ENCODE assay signal across 19 cellular contexts in the genomic region with DNA sequence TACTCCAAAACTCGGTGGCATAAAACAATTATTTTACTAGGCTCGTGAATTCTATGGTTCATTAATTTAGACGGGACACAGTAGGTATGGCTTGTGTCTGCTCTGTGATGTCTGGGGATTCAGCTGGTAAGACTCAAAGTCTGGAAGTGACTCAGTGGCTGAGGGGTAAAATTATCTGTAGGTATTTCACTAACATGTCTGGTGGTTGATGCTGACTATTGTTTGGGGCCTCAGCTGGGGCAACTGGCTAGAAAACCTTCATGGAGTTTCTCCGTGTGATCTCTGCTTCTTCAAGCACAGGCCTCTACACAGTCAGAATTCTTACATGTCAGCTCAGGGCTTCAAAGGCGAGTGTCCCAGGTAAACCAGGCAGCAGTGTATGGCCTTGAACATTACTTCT. TPM values are rescaled to one million over a fixed set of nuclear protein-coding genes. Genes with fewer than 3 reads are reported as not detected.
DNase-seq lines count a peak whose midpoint lies in the region; ATAC-seq and TF ChIP-seq lines count a peak whose summit lies in the region.
"Had no signal": no experiment of that assay in that cellular context is flagged by ENCODE, and none has a peak within 500 bp of the region (broad histone marks: within the 10 kb centered on the region; RNA-seq: fewer than 3 reads in every experiment).

No MANE protein-coding gene starts in this region.

- H3F3A ChIP-seq in smooth muscle cell (ENCODE audit: low read depth), result no peaks in the 10 kb centered on the region

- H4K20me1 ChIP-seq in smooth muscle cell (ENCODE audit: low read depth), result no peaks in the 10 kb centered on the region

- H3K36me3 ChIP-seq in brain microvascular endothelial cell (replicated peaks) (no peaks in the 10 kb centered on the region), smooth muscle cell (ENCODE audit: low read depth) (no peaks in the 10 kb centered on the region)

- H3K27me3 ChIP-seq in brain microvascular endothelial cell (replicated peaks) (no peaks in the 10 kb centered on the region), smooth muscle cell (ENCODE audit: low read depth) (no peaks in the 10 kb centered on the region)

- DNase-seq in HT1080 (ENCODE audit: low read depth) (peak; percentile 13), brain microvascular endothelial cell (peak; percentile 12), left colon (no peak), smooth muscle cell (lab: John Stamatoyannopoulos, UW; ENCODE audit: unreplicated experiment) (no peak), C1 segment of cervical spinal cord (lab: John Stamatoyannopoulos, UW) (no peak)
- DNase-seq in T-helper 2 cell treated with Interferon-gamma antibody and Interleukin-4, amounts not matched to agents 5 μg/mL and 100 μg/mL, for 36 hours (ENCODE audit: low spot score), result no peak
- DNase-seq: CD4-positive, alpha-beta memory T cell; DMS153; KBM-7; NCI-H1105 treated with DMSO at 0.1 percent for 48 hours; NCI-H1694 treated with DMSO at 0.1 percent for 48 hours; NCI-H510A; NCI-H748 treated with DMSO at 0.1 percent for 48 hours; SHP77 had no signal

- peak overlapping the region; percentile 58 for H3K4me2 ChIP-seq in smooth muscle cell
- H3K4me2 ChIP-seq: A549 had no signal

- no peaks in the 10 kb centered on the region for H3K4me1 Mint-ChIP-seq in T-helper 2 cell treated with Interferon-gamma antibody and Interleukin-4, amounts not matched to agents 5 μg/mL and 100 μg/mL, for 36 hours (ENCODE audit: low read depth)
- H3K4me1 Mint-ChIP-seq: CD4-positive, alpha-beta memory T cell had no signal

- H3K27me3 Mint-ChIP-seq in T-helper 2 cell treated with Interferon-gamma antibody and Interleukin-4, amounts not matched to agents 5 μg/mL and 100 μg/mL, for 36 hours (ENCODE audit: low read depth), result peaks cover 9% of the 10 kb centered on the region

- peak; percentile 20 for ATAC-seq in left colon
- no peak for ATAC-seq in GM21737 (IDR thresholded peaks at IDR 0.05; ENCODE audit: unreplicated experiment)
- ATAC-seq: A549, GM12878 had no signal

- H3K4me3 Mint-ChIP-seq in T-helper 2 cell treated with Interferon-gamma antibody and Interleukin-4, amounts not matched to agents 5 μg/mL and 100 μg/mL, for 36 hours, result no peak overlapping the region
- H3K4me3 Mint-ChIP-seq: CD4-positive, alpha-beta memory T cell had no signal

- H3K4me1 ChIP-seq in smooth muscle cell (ENCODE audit: low read depth), result peaks cover 3% of the 10 kb centered on the region
- H3K4me1 ChIP-seq: A549 had no signal

- no peaks in the 10 kb centered on the region for H3K79me2 ChIP-seq in smooth muscle cell (ENCODE audit: low read depth)

- no peaks in the 10 kb centered on the region for H3K9me3 ChIP-seq in smooth muscle cell (replicated peaks; ENCODE audit: low read depth)
- H3K9me3 ChIP-seq: A549 had no signal

- H3K9me3 Mint-ChIP-seq in T-helper 2 cell treated with Interferon-gamma antibody and Interleukin-4, amounts not matched to agents 5 μg/mL and 100 μg/mL, for 36 hours, result no peaks in the 10 kb centered on the region
- H3K9me3 Mint-ChIP-seq: CD4-positive, alpha-beta memory T cell had no signal

- H3K9ac ChIP-seq in smooth muscle cell (ENCODE audit: low read depth), result peak overlapping the region; percentile 5

- H3K27ac ChIP-seq in brain microvascular endothelial cell (no peak overlapping the region), smooth muscle cell (ENCODE audit: low read depth) (peak overlapping the region; percentile 72)
- H3K27ac ChIP-seq: A549 had no signal

- H3K27ac Mint-ChIP-seq in T-helper 2 cell treated with Interferon-gamma antibody and Interleukin-4, amounts not matched to agents 5 μg/mL and 100 μg/mL, for 36 hours, result no peak overlapping the region
- H3K27ac Mint-ChIP-seq: CD4-positive, alpha-beta memory T cell had no signal

- 47% methylated on average over 5 of the region's 5 CpGs for WGBS in smooth muscle cell (ENCODE audit: low lambda C conversion rate)

- intact Hi-C loops in left colon (cut with DNase I, micrococcal nuclease), result no loop called here

- no peaks in the 10 kb centered on the region for H3K36me3 Mint-ChIP-seq in T-helper 2 cell treated with Interferon-gamma antibody and Interleukin-4, amounts not matched to agents 5 μg/mL and 100 μg/mL, for 36 hours (ENCODE audit: low read depth)
- H3K36me3 Mint-ChIP-seq: CD4-positive, alpha-beta memory T cell had no signal

- in situ Hi-C loops in brain microvascular endothelial cell (cut with HindIII; ENCODE audit: low pct_ligation_motif_present, low sequenced_read_pairs), result no loop called here

- TF ChIP-seq CTCF in brain microvascular endothelial cell (IDR thresholded peaks at IDR 0.05; ENCODE audit: low read depth, low read length, missing control alignments) (no peak), smooth muscle cell (IDR thresholded peaks at IDR 0.05; ENCODE audit: borderline replicate concordance, insufficient read depth, poor library complexity, severe bottlenecking) (no peak)

- no peak overlapping the region for H2AFZ ChIP-seq in smooth muscle cell (ENCODE audit: low read depth)

- H3K4me3 ChIP-seq in brain microvascular endothelial cell (ENCODE audit: low read depth, low read length) (no peak overlapping the region), smooth muscle cell (no peak overlapping the region)
- H3K4me3 ChIP-seq: A549, GM12878 had no signal

RNA-seq across cellular contexts. Expression of gene KLF17, which starts 41.2 kb away (rescaled TPM):
- 0.23 and 0.74 TPM in 2 replicates for total RNA-seq in HT1080 (2014; rRNA removed; shearing (Covaris generic))
- 0.16 and 0.34 TPM in 2 replicates for polyA plus RNA-seq in HT1080 (2015; cell fraction: cytosol; rRNA removed)
- polyA plus RNA-seq in HT1080 (2015; cell fraction: nucleus; rRNA removed), result 0.15 and 0.20 TPM in 2 replicates
- total RNA-seq in left colon (under 1 TPM in 1 of 2 donors, not detected in 1; 0.11 TPM), smooth muscle cell (0.04 TPM in 1 of 2 replicates, not detected in the other)
- not detected in 2 replicates for polyA plus RNA-seq in smooth muscle cell
- total RNA-seq: CD4-positive, alpha-beta memory T cell; GM12878; H1; OCI-LY7 had no signal
- polyA plus RNA-seq: CD4-positive, alpha-beta memory T cell; GM12878; H1 had no signal

RNA-seq across cellular contexts. Expression of gene SLC6A9, which starts 46.2 kb away (rescaled TPM):
- total RNA-seq in HT1080 (2014; rRNA removed; shearing (Covaris generic)), result 4.1 and 6.4 TPM in 2 replicates
- 11.2 and 11.7 TPM in 2 replicates for polyA plus RNA-seq in HT1080 (2015; cell fraction: cytosol; rRNA removed)
- 17.1 and 17.3 TPM in 2 replicates for polyA plus RNA-seq in HT1080 (2015; cell fraction: nucleus; rRNA removed)
- 10 to 100 TPM; 35.3 to 42.3 TPM for total RNA-seq in left colon
- total RNA-seq in smooth muscle cell, result 10.2 and 13.7 TPM in 2 replicates
- polyA plus RNA-seq in smooth muscle cell, result 14.9 and 25.8 TPM in 2 replicates
- polyA plus RNA-seq: CD4-positive, alpha-beta memory T cell had no signal

Comparison
In these comparisons a context has a peak if more than half of its experiments do, and no peak if none do; other contexts are left out.
1. DNase-seq: peak in HT1080 (single experiment) and brain microvascular endothelial cell (single experiment); none in left colon (0 of 2), smooth muscle cell (single experiment), T-helper 2 cell treated with Interferon-gamma antibody and Interleukin-4, amounts not matched to agents 5 μg/mL and 100 μg/mL, for 36 hours (single experiment) and C1 segment of cervical spinal cord (0 of 14).